ENCODE assay signal across 10 cellular contexts in genomic region chr3:69763976-69764851, GRCh38. TPM values are rescaled to one million over a fixed set of nuclear protein-coding genes. Genes with fewer than 3 reads are reported as not detected.
DNase-seq lines count a peak whose midpoint lies in the region; ATAC-seq and TF ChIP-seq lines count a peak whose summit lies in the region.
"Had no signal": no experiment of that assay in that cellular context is flagged by ENCODE, and none has a peak within 500 bp of the region (broad histone marks: within the 10 kb centered on the region; RNA-seq: fewer than 3 reads in every experiment).

No MANE protein-coding gene starts in this region.

- H3K27me3 ChIP-seq in OCI-LY3 (ENCODE audit: low read depth, low read length), result peaks cover 7% of the 10 kb centered on the region; the same call in 1 of the 2 replicates
- H3K27me3 ChIP-seq in stomach, result no peaks in the 10 kb centered on the region
- no peaks in the 10 kb centered on the region for H3K27me3 ChIP-seq in WERI-Rb-1 (ENCODE audit: insufficient read depth, low read depth, severe bottlenecking)

- H3K4me3 ChIP-seq in OCI-LY3 (ENCODE audit: low read length) (no peak overlapping the region), stomach (no peak overlapping the region), WERI-Rb-1 (ENCODE audit: low read depth, low read length) (no peak overlapping the region)
- H3K4me3 ChIP-seq: HAP-1 had no signal

- peak overlapping the region; percentile 18 for H3K27ac Mint-ChIP-seq in glutamatergic neuron (ENCODE audit: unreplicated experiment)

- H3K4me3 Mint-ChIP-seq in glutamatergic neuron (ENCODE audit: unreplicated experiment), result no peak overlapping the region

- H3K4me2 ChIP-seq in OCI-LY3 (ENCODE audit: low read length), result peak overlapping the region; percentile 8; the same call in 1 of the 2 replicates

- no peaks in the 10 kb centered on the region for H3K36me3 ChIP-seq in OCI-LY3 (replicated peaks; ENCODE audit: low read depth, low read length)
- no peaks in the 10 kb centered on the region for H3K36me3 ChIP-seq in stomach
- H3K36me3 ChIP-seq in WERI-Rb-1, result no peaks in the 10 kb centered on the region
- H3K36me3 ChIP-seq: HAP-1 had no signal

- ATAC-seq in GM21786 (IDR thresholded peaks at IDR 0.05; ENCODE audit: unreplicated experiment), result peak; percentile 46

- H3K27ac ChIP-seq in OCI-LY3 (ENCODE audit: low read length) (no peak overlapping the region), stomach (peak overlapping the region in 4 of 5 donors; percentile 7 to 57 (median 34)), WERI-Rb-1 (no peak overlapping the region)

- H3K36me3 Mint-ChIP-seq in glutamatergic neuron (ENCODE audit: unreplicated experiment), result no peaks in the 10 kb centered on the region

- DNase-seq in glutamatergic neuron (no peak), stomach (no peak), NCI-H1436 (lab: John Stamatoyannopoulos, UW) (no peak), kidney glomerular epithelial cell (lab: John Stamatoyannopoulos, UW) (no peak), WERI-Rb-1 (no peak)
- DNase-seq in activated CD8-positive, alpha-beta memory T cell treated with anti-CD3 and anti-CD28 coated beads, Interleukin-2, amount 50 U/mL, for 48 hours, result no peak
- DNase-seq: NCI-H1105 treated with DMSO at 0.1 percent for 48 hours had no signal

- intact Hi-C loops in stomach (cut with DNase I; ENCODE audit: low total_unique reads), result no loop called here

- TF ChIP-seq POLR2A in stomach (IDR thresholded peaks at IDR 0.05), result no peak

- 62 to 81% (median 74%) methylated on average over 5 of the region's 5 CpGs for WGBS in stomach, 5 donors

- H3K4me1 ChIP-seq in OCI-LY3 (ENCODE audit: low read length) (peaks cover 12% of the 10 kb centered on the region), stomach (peaks cover 16 to 65% (median 45%) of the 10 kb centered on the region in 4 donors)

- no peak overlapping the region for H2AFZ ChIP-seq in OCI-LY3 (ENCODE audit: low read depth, low read length)

- TF ChIP-seq EP300 in stomach (IDR thresholded peaks at IDR 0.05), result no peak

- no peaks in the 10 kb centered on the region for H3K79me2 ChIP-seq in OCI-LY3 (ENCODE audit: low read length)

- H4K20me1 ChIP-seq in OCI-LY3 (ENCODE audit: insufficient read depth, low read length), result no peaks in the 10 kb centered on the region

- peaks cover 15% of the 10 kb centered on the region for H3K4me1 Mint-ChIP-seq in glutamatergic neuron (ENCODE audit: low read depth, unreplicated experiment)

- no peaks in the 10 kb centered on the region for H3K9me3 ChIP-seq in OCI-LY3 (ENCODE audit: insufficient read depth, low read length)
- no peaks in the 10 kb centered on the region for H3K9me3 ChIP-seq in stomach
- H3K9me3 ChIP-seq in WERI-Rb-1 (ENCODE audit: severe bottlenecking), result no peaks in the 10 kb centered on the region
- H3K9me3 ChIP-seq: HAP-1 had no signal

- no peak overlapping the region for H3K9ac ChIP-seq in OCI-LY3 (ENCODE audit: low read length)

- no peaks in the 10 kb centered on the region for H3K9me3 Mint-ChIP-seq in glutamatergic neuron (ENCODE audit: unreplicated experiment)

- peaks cover 4% of the 10 kb centered on the region for H3K27me3 Mint-ChIP-seq in glutamatergic neuron (ENCODE audit: unreplicated experiment)

- TF ChIP-seq CTCF in OCI-LY3 (IDR thresholded peaks at IDR 0.05; ENCODE audit: low read depth, low read length), result no peak
- TF ChIP-seq CTCF in glutamatergic neuron (IDR thresholded peaks at IDR 0.05; ENCODE audit: partially characterized antibody, unreplicated experiment), result no peak
- no peak for TF ChIP-seq CTCF in stomach (IDR thresholded peaks at IDR 0.05)
- no peak for TF ChIP-seq CTCF in WERI-Rb-1 (IDR thresholded peaks at IDR 0.05; ENCODE audit: low read depth, low read length)

RNA-seq across cellular contexts. Expression of gene MITF, which starts 24.9 kb away (rescaled TPM):
- total RNA-seq in glutamatergic neuron (ENCODE audit: unreplicated experiment) (0.25 TPM), stomach (10 to 100 TPM in 4 of 5 donors, 1 to 10 TPM in 1; 3.5 to 61.3 (median 26.3) TPM)
- 1 to 10 TPM; 3.7 to 8.2 (median 7.3) TPM for polyA plus RNA-seq in stomach

Comparison
In these comparisons a context has a peak if more than half of its experiments do, and no peak if none do; other contexts are left out.
1. H3K27ac ChIP-seq: peak in stomach (4 of 5); none in OCI-LY3 (single experiment) and WERI-Rb-1 (single experiment).